32 cellular contexts compared by ENCODE assay signal in genomic region chr12:7035464-7035863, GRCh38.
"Had no signal": no experiment of that assay in that cellular context is flagged by ENCODE, and none has a peak within 500 bp of the region (broad histone marks: within the 10 kb centered on the region; RNA-seq: fewer than 3 reads in every experiment).

No MANE protein-coding gene starts in this region.

- DNase-seq: activated CD4-positive, alpha-beta T cell treated with anti-CD3 and anti-CD28 coated beads for 1 hour; activated CD4-positive, alpha-beta T cell treated with anti-CD3 and anti-CD28 coated beads for 4 hours; activated CD4-positive, alpha-beta T cell treated with anti-CD3 and anti-CD28 coated beads, Interleukin-2, amount 10 ng/mL, durations not matched to agents 7 days and 5 days; activated CD4-positive, alpha-beta T cell treated with anti-CD3 and anti-CD28 coated beads, Interleukin-2, amount 50 U/mL, for 48 hours; activated CD8-positive, alpha-beta memory T cell treated with anti-CD3 and anti-CD28 coated beads, Interleukin-2, amount 50 U/mL, for 48 hours; activated CD8-positive, alpha-beta T cell treated with anti-CD3 and anti-CD28 coated beads for 36 hours; activated gamma-delta T cell treated with Interleukin-2 at 50 U/mL for 16 hours; activated naive CD4-positive, alpha-beta T cell treated with anti-CD3 and anti-CD28 coated beads, Interleukin-2, amount 50 U/mL, for 16 hours; activated naive CD4-positive, alpha-beta T cell treated with Interleukin-2 at 50 U/mL for 16 hours; activated T-cell treated with anti-CD3 and anti-CD28 coated beads for 4 hours; activated T-cell treated with anti-CD3 and anti-CD28 coated beads, Interleukin-2, amount 50 U/mL, for 24 hours; activated T-cell treated with anti-CD3 and anti-CD28 coated beads, Interleukin-2, amount 50 U/mL, for 72 hours; amniotic stem cell; anterior cingulate cortex; body of pancreas; caudate nucleus; cortex of kidney; dermis blood vessel endothelial cell; effector CD4-positive, alpha-beta T cell; effector memory CD8-positive, alpha-beta T cell; foreskin keratinocyte; gastrocnemius medialis; glutamatergic neuron; heart left ventricle; T-helper 1 cell; T-helper 17 cell; T1000 had no signal

- H3K4me1 Mint-ChIP-seq: activated CD4-positive, alpha-beta T cell treated with anti-CD3 and anti-CD28 coated beads, Interleukin-2, amount 10 ng/mL, durations not matched to agents 7 days and 5 days had no signal

- H3K27ac ChIP-seq: body of pancreas, esophagus muscularis mucosa, foreskin keratinocyte, gastrocnemius medialis, heart left ventricle, VCaP had no signal

- H3K27me3 Mint-ChIP-seq: activated CD8-positive, alpha-beta T cell treated with anti-CD3 and anti-CD28 coated beads for 36 hours; activated naive CD8-positive, alpha-beta T cell; activated T-cell treated with anti-CD3 and anti-CD28 coated beads, Interleukin-2, amount 50 U/mL, for 24 hours had no signal

- ATAC-seq: activated CD8-positive, alpha-beta T cell treated with anti-CD3 and anti-CD28 coated beads for 36 hours; activated T-cell treated with anti-CD3 and anti-CD28 coated beads, Interleukin-2, amount 50 U/mL, for 72 hours; body of pancreas; effector memory CD8-positive, alpha-beta T cell; foreskin keratinocyte; gastrocnemius medialis; T-helper 17 cell; WTC11 had no signal

- H3K27ac Mint-ChIP-seq: activated CD4-positive, alpha-beta T cell treated with anti-CD3 and anti-CD28 coated beads, Interleukin-2, amount 10 ng/mL, durations not matched to agents 7 days and 5 days; activated CD8-positive, alpha-beta T cell treated with anti-CD3 and anti-CD28 coated beads for 36 hours; activated naive CD8-positive, alpha-beta T cell; activated T-cell treated with anti-CD3 and anti-CD28 coated beads, Interleukin-2, amount 50 U/mL, for 24 hours; activated T-cell treated with anti-CD3 and anti-CD28 coated beads, Interleukin-2, amount 50 U/mL, for 72 hours; effector memory CD8-positive, alpha-beta T cell; T-helper 17 cell; T-helper 2 cell treated with Interferon-gamma antibody and Interleukin-4, amounts not matched to agents 5 μg/mL and 100 μg/mL, for 36 hours; WTC11 had no signal

- H3K4me3 ChIP-seq: body of pancreas, esophagus muscularis mucosa, gastrocnemius medialis, heart left ventricle had no signal

- H3K36me3 Mint-ChIP-seq: activated naive CD8-positive, alpha-beta T cell had no signal

- H3K9me3 ChIP-seq: body of pancreas, esophagus muscularis mucosa, gastrocnemius medialis, heart left ventricle had no signal

- H3K36me3 ChIP-seq: esophagus muscularis mucosa, gastrocnemius medialis, heart left ventricle had no signal

- H3K4me3 Mint-ChIP-seq: activated CD4-positive, alpha-beta T cell treated with anti-CD3 and anti-CD28 coated beads, Interleukin-2, amount 10 ng/mL, durations not matched to agents 7 days and 5 days; activated CD8-positive, alpha-beta T cell treated with anti-CD3 and anti-CD28 coated beads for 36 hours; activated naive CD8-positive, alpha-beta T cell; activated T-cell treated with anti-CD3 and anti-CD28 coated beads, Interleukin-2, amount 50 U/mL, for 24 hours; activated T-cell treated with anti-CD3 and anti-CD28 coated beads, Interleukin-2, amount 50 U/mL, for 72 hours; effector memory CD8-positive, alpha-beta T cell; T-helper 17 cell; T-helper 2 cell treated with Interferon-gamma antibody and Interleukin-4, amounts not matched to agents 5 μg/mL and 100 μg/mL, for 36 hours; WTC11 had no signal

- H3K4me1 ChIP-seq: body of pancreas, esophagus muscularis mucosa, foreskin keratinocyte, gastrocnemius medialis had no signal

- H3K9me3 Mint-ChIP-seq: activated CD4-positive, alpha-beta T cell treated with anti-CD3 and anti-CD28 coated beads, Interleukin-2, amount 10 ng/mL, durations not matched to agents 7 days and 5 days; activated CD8-positive, alpha-beta T cell treated with anti-CD3 and anti-CD28 coated beads for 36 hours; activated T-cell treated with anti-CD3 and anti-CD28 coated beads, Interleukin-2, amount 50 U/mL, for 24 hours; activated T-cell treated with anti-CD3 and anti-CD28 coated beads, Interleukin-2, amount 50 U/mL, for 72 hours; effector memory CD8-positive, alpha-beta T cell; T-helper 2 cell treated with Interferon-gamma antibody and Interleukin-4, amounts not matched to agents 5 μg/mL and 100 μg/mL, for 36 hours had no signal

- H3K27me3 ChIP-seq: body of pancreas, esophagus muscularis mucosa, foreskin keratinocyte, gastrocnemius medialis, heart left ventricle had no signal
